ENCODE assay signal across 2 cellular contexts in the genomic region with DNA sequence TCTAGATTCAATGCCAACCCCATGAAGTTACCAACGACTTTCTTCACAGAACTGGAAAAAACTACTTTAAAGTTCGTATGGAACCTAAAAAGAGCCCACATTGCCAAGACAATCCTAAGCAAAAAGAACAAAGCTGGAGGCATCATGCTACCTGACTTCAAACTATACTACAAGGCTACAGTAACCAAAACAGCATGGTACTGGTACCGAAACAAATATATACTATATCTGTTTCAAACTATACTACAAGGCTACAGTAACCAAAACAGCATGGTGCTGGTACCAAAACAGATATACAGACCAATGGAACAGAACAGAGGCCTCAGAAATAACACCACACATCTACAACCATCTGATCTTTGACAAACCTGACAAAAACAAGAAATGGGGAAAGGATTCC. TPM values are rescaled to one million over a fixed set of nuclear protein-coding genes. Genes with fewer than 3 reads are reported as not detected.
"Had no signal": no experiment of that assay in that cellular context is flagged by ENCODE, and none has a peak within 500 bp of the region (broad histone marks: within the 10 kb centered on the region; RNA-seq: fewer than 3 reads in every experiment).

No MANE protein-coding gene starts in this region.

RNA-seq across cellular contexts. Expression of a gene that starts 48.6 kb away (rescaled TPM):
- total RNA-seq: G401, GM12878 had no signal
